ENCODE assay signal across 19 cellular contexts in genomic region chr12:20024194-20024593, GRCh38.
DNase-seq lines count a peak whose midpoint lies in the region; TF ChIP-seq lines count a peak whose summit lies in the region.
"Had no signal": no experiment of that assay in that cellular context is flagged by ENCODE, and none has a peak within 500 bp of the region (broad histone marks: within the 10 kb centered on the region; RNA-seq: fewer than 3 reads in every experiment).

No MANE protein-coding gene starts in this region.

- no peaks in the 10 kb centered on the region for H3K9me3 Mint-ChIP-seq in type B pancreatic cell
- H3K9me3 Mint-ChIP-seq: activated naive CD4-positive, alpha-beta T cell treated with anti-CD3 and anti-CD28 coated beads, Interleukin-2, amount 10 ng/mL, durations not matched to agents 7 days and 5 days; brain had no signal

- no peak overlapping the region for H3K4me3 ChIP-seq in HFF-Myc (replicated peaks; ENCODE audit: low read depth, low read length)
- H3K4me3 ChIP-seq in choroid plexus epithelial cell (ENCODE audit: low read depth, low read length) = no peak overlapping the region
- no peak overlapping the region for H3K4me3 ChIP-seq in left ventricle myocardium inferior
- H3K4me3 ChIP-seq in tibial nerve = no peak overlapping the region
- H3K4me3 ChIP-seq: dorsolateral prefrontal cortex, esophagus squamous epithelium, K562, sigmoid colon had no signal

- DNase-seq in HFF-Myc (ENCODE audit: extremely low read depth, low read depth) = peak; percentile 21
- DNase-seq in choroid plexus epithelial cell (ENCODE audit: low read depth) = peak; percentile 66
- DNase-seq in left ventricle myocardium inferior = no peak
- peak in 1 of 2 donors; percentile 28 for DNase-seq in tibial nerve (ENCODE audit: low spot score in 2 of 2)
- no peak for DNase-seq in activated CD4-positive, CD25-positive, alpha-beta regulatory T cell (lab: John Stamatoyannopoulos, UW)
- DNase-seq in NCI-H1048 (lab: John Stamatoyannopoulos, UW) = no peak
- DNase-seq in type B pancreatic cell (ENCODE audit: extremely low spot score, unreplicated experiment) = no peak
- DNase-seq: activated CD4-positive, alpha-beta T cell treated with anti-CD3 and anti-CD28 coated beads, Interleukin-2, amount 50 U/mL, for 1 hour; activated naive CD4-positive, alpha-beta T cell treated with anti-CD3 and anti-CD28 coated beads, Interleukin-2, amount 10 ng/mL, durations not matched to agents 7 days and 5 days; C1 segment of cervical spinal cord; dorsolateral prefrontal cortex; esophagus squamous epithelium; NCI-H1105 treated with DMSO at 0.1 percent for 48 hours; NCI-H2171 treated with DMSO at 0.1 percent for 48 hours; nucleus accumbens; sigmoid colon; stimulated activated CD4-positive, alpha-beta T cell treated with anti-CD3 and anti-CD28 coated beads, Interleukin-4, amount 100 ng/mL, for 1 hour had no signal

- H3K36me3 Mint-ChIP-seq in type B pancreatic cell = no peaks in the 10 kb centered on the region
- H3K36me3 Mint-ChIP-seq: activated naive CD4-positive, alpha-beta T cell treated with anti-CD3 and anti-CD28 coated beads, Interleukin-2, amount 10 ng/mL, durations not matched to agents 7 days and 5 days; brain had no signal

- H3K27ac ChIP-seq in left ventricle myocardium inferior (replicated peaks) (peak overlapping the region; percentile 37), tibial nerve (no peak overlapping the region)
- H3K27ac ChIP-seq: dorsolateral prefrontal cortex, esophagus squamous epithelium had no signal

- H3K4me3 Mint-ChIP-seq in type B pancreatic cell = no peak overlapping the region
- H3K4me3 Mint-ChIP-seq: activated naive CD4-positive, alpha-beta T cell treated with anti-CD3 and anti-CD28 coated beads, Interleukin-2, amount 10 ng/mL, durations not matched to agents 7 days and 5 days; brain had no signal

- H3K36me3 ChIP-seq in left ventricle myocardium inferior (no peaks in the 10 kb centered on the region), tibial nerve (no peaks in the 10 kb centered on the region)
- H3K36me3 ChIP-seq: esophagus squamous epithelium, sigmoid colon had no signal

- peaks cover 3% of the 10 kb centered on the region for H3K27me3 Mint-ChIP-seq in type B pancreatic cell
- H3K27me3 Mint-ChIP-seq: activated naive CD4-positive, alpha-beta T cell treated with anti-CD3 and anti-CD28 coated beads, Interleukin-2, amount 10 ng/mL, durations not matched to agents 7 days and 5 days; brain had no signal

- no peaks in the 10 kb centered on the region for H3K9me3 ChIP-seq in left ventricle myocardium inferior (replicated peaks)
- H3K9me3 ChIP-seq in tibial nerve = no peaks in the 10 kb centered on the region
- H3K9me3 ChIP-seq: esophagus squamous epithelium, sigmoid colon had no signal

- no peak overlapping the region for H3K27ac Mint-ChIP-seq in type B pancreatic cell
- H3K27ac Mint-ChIP-seq: activated naive CD4-positive, alpha-beta T cell treated with anti-CD3 and anti-CD28 coated beads, Interleukin-2, amount 10 ng/mL, durations not matched to agents 7 days and 5 days had no signal

- WGBS in tibial nerve, 2 donors = 44 to 54% methylated on average over 6 of the region's 6 CpGs

- intact Hi-C loops in left ventricle myocardium inferior (cut with micrococcal nuclease) = no loop called here

- H3K27me3 ChIP-seq in left ventricle myocardium inferior (ENCODE audit: low read depth) (no peaks in the 10 kb centered on the region), tibial nerve (no peaks in the 10 kb centered on the region)
- H3K27me3 ChIP-seq: dorsolateral prefrontal cortex, esophagus squamous epithelium, sigmoid colon had no signal

- TF ChIP-seq POLR2A in tibial nerve (IDR thresholded peaks at IDR 0.05) = no peak

- H3K4me1 Mint-ChIP-seq in type B pancreatic cell (ENCODE audit: unreplicated experiment) = no peaks in the 10 kb centered on the region
- H3K4me1 Mint-ChIP-seq: activated naive CD4-positive, alpha-beta T cell treated with anti-CD3 and anti-CD28 coated beads, Interleukin-2, amount 10 ng/mL, durations not matched to agents 7 days and 5 days; brain had no signal

- no peaks in the 10 kb centered on the region for H3K4me1 ChIP-seq in left ventricle myocardium inferior
- peaks cover 0 to 8% (median 0%) of the 10 kb centered on the region in 4 donors for H3K4me1 ChIP-seq in tibial nerve
- H3K4me1 ChIP-seq: esophagus squamous epithelium, sigmoid colon had no signal

- peak; percentile 13 to 85 for TF ChIP-seq EP300 in tibial nerve (IDR thresholded peaks at IDR 0.05)

- TF ChIP-seq CTCF in HFF-Myc (IDR thresholded peaks at IDR 0.05; ENCODE audit: low read depth, low read length, missing control alignments) = no peak
- TF ChIP-seq CTCF in choroid plexus epithelial cell (conservative IDR thresholded peaks at IDR 0.05; ENCODE audit: low read depth, low read length) = no peak
- no peak for TF ChIP-seq CTCF in left ventricle myocardium inferior (IDR thresholded peaks at IDR 0.05; ENCODE audit: borderline replicate concordance)
- no peak for TF ChIP-seq CTCF in tibial nerve (IDR thresholded peaks at IDR 0.05)
- TF ChIP-seq CTCF in type B pancreatic cell (conservative IDR thresholded peaks at IDR 0.05) = no peak

Comparison
In these comparisons a context has a peak if more than half of its experiments do, and no peak if none do; other contexts are left out.
1. DNase-seq: peak in HFF-Myc (single experiment) and choroid plexus epithelial cell (single experiment); none in left ventricle myocardium inferior (single experiment), activated CD4-positive, CD25-positive, alpha-beta regulatory T cell (0 of 4), NCI-H1048 (single experiment) and type B pancreatic cell (single experiment).